32 cellular contexts compared by ENCODE assay signal in genomic region chr7:92366730-92367129, GRCh38.
DNase-seq lines count a peak whose midpoint lies in the region; ATAC-seq and TF ChIP-seq lines count a peak whose summit lies in the region.
"Had no signal": no experiment of that assay in that cellular context is flagged by ENCODE, and none has a peak within 500 bp of the region (broad histone marks: within the 10 kb centered on the region; RNA-seq: fewer than 3 reads in every experiment).

No MANE protein-coding gene starts in this region.

- H3K36me3 ChIP-seq in vagina = peaks cover 0 to 15% of the 10 kb centered on the region in 2 donors
- H3K36me3 ChIP-seq: MG63 had no signal

- peak overlapping the region; percentile 6 for H3K27ac Mint-ChIP-seq in central memory CD8-positive, alpha-beta T cell (ENCODE audit: low read depth)
- H3K27ac Mint-ChIP-seq: activated CD4-positive, alpha-beta memory T cell treated with anti-CD3 and anti-CD28 coated beads, Interleukin-2, amount 10 ng/mL, durations not matched to agents 7 days and 5 days; activated naive CD4-positive, alpha-beta T cell treated with anti-CD3 and anti-CD28 coated beads, Interleukin-2, amount 50 U/mL, for 72 hours; IgD-negative memory B cell; memory B cell; stimulated activated effector memory CD8-positive, alpha-beta T cell treated with anti-CD3 and anti-CD28 coated beads, Interleukin-12 subunit alpha, Interleukin-12 subunit beta, amount 100 ng/mL, for 72 hours had no signal

- H3K36me3 Mint-ChIP-seq in central memory CD8-positive, alpha-beta T cell (ENCODE audit: insufficient read depth) = peaks cover 11% of the 10 kb centered on the region

- no peaks in the 10 kb centered on the region for H3K4me1 Mint-ChIP-seq in central memory CD8-positive, alpha-beta T cell
- H3K4me1 Mint-ChIP-seq: activated CD4-positive, alpha-beta memory T cell treated with anti-CD3 and anti-CD28 coated beads, Interleukin-2, amount 10 ng/mL, durations not matched to agents 7 days and 5 days; IgD-negative memory B cell; memory B cell; stimulated activated effector memory CD8-positive, alpha-beta T cell treated with anti-CD3 and anti-CD28 coated beads, Interleukin-12 subunit alpha, Interleukin-12 subunit beta, amount 100 ng/mL, for 72 hours had no signal

- H3K27me3 ChIP-seq in vagina = no peaks in the 10 kb centered on the region
- H3K27me3 ChIP-seq: ascending aorta, gastroesophageal sphincter, MG63, Peyer's patch, right lobe of liver, SJSA1, upper lobe of right lung had no signal

- no peak for TF ChIP-seq POLR2A in vagina (IDR thresholded peaks at IDR 0.05)

- H3K4me1 ChIP-seq in vagina = no peaks in the 10 kb centered on the region
- H3K4me1 ChIP-seq: ascending aorta, gastroesophageal sphincter, Peyer's patch, right lobe of liver, SJSA1, upper lobe of right lung had no signal

- H3K9me3 Mint-ChIP-seq in central memory CD8-positive, alpha-beta T cell = no peaks in the 10 kb centered on the region
- H3K9me3 Mint-ChIP-seq: activated CD4-positive, alpha-beta memory T cell treated with anti-CD3 and anti-CD28 coated beads, Interleukin-2, amount 10 ng/mL, durations not matched to agents 7 days and 5 days; activated naive CD4-positive, alpha-beta T cell treated with anti-CD3 and anti-CD28 coated beads, Interleukin-2, amount 50 U/mL, for 72 hours; IgD-negative memory B cell; memory B cell; stimulated activated effector memory CD8-positive, alpha-beta T cell treated with anti-CD3 and anti-CD28 coated beads, Interleukin-12 subunit alpha, Interleukin-12 subunit beta, amount 100 ng/mL, for 72 hours had no signal

- H3K4me3 Mint-ChIP-seq in central memory CD8-positive, alpha-beta T cell = no peak overlapping the region
- H3K4me3 Mint-ChIP-seq: activated CD4-positive, alpha-beta memory T cell treated with anti-CD3 and anti-CD28 coated beads, Interleukin-2, amount 10 ng/mL, durations not matched to agents 7 days and 5 days; IgD-negative memory B cell; memory B cell; stimulated activated effector memory CD8-positive, alpha-beta T cell treated with anti-CD3 and anti-CD28 coated beads, Interleukin-12 subunit alpha, Interleukin-12 subunit beta, amount 100 ng/mL, for 72 hours had no signal

- H3K4me3 ChIP-seq in vagina = no peak overlapping the region
- H3K4me3 ChIP-seq: ascending aorta, gastroesophageal sphincter, MG63, Peyer's patch, right lobe of liver, SJSA1, upper lobe of right lung had no signal

- ATAC-seq in central memory CD8-positive, alpha-beta T cell (replicated peaks; ENCODE audit: extremely low read depth, poor library complexity, severe bottlenecking) = no peak
- no peak for ATAC-seq in HG03571 (IDR thresholded peaks at IDR 0.05; ENCODE audit: unreplicated experiment)
- ATAC-seq in GM19023 (IDR thresholded peaks at IDR 0.05; ENCODE audit: unreplicated experiment) = no peak
- ATAC-seq: activated naive CD4-positive, alpha-beta T cell treated with anti-CD3 and anti-CD28 coated beads, Interleukin-2, amount 50 U/mL, for 72 hours; gastroesophageal sphincter; left lobe of liver; right lobe of liver; stimulated activated effector memory CD8-positive, alpha-beta T cell treated with anti-CD3 and anti-CD28 coated beads, Interleukin-12 subunit alpha, Interleukin-12 subunit beta, amount 100 ng/mL, for 72 hours; upper lobe of right lung had no signal

- no peaks in the 10 kb centered on the region for H3K9me3 ChIP-seq in vagina
- H3K9me3 ChIP-seq: ascending aorta, gastroesophageal sphincter, MG63, Peyer's patch, right lobe of liver, SJSA1, upper lobe of right lung had no signal

- no peak overlapping the region for H3K27ac ChIP-seq in vagina
- H3K27ac ChIP-seq: ascending aorta, C4-2B, epithelial cell of prostate, gastroesophageal sphincter, Peyer's patch, right lobe of liver, SJSA1, upper lobe of right lung had no signal

- DNase-seq in EH (ENCODE audit: low read depth) (peak; percentile 73), RPMI7951 (ENCODE audit: low read depth) (peak; percentile 14), iris pigment epithelial cell (ENCODE audit: low read depth) (peak; percentile 25), vagina (ENCODE audit: extremely low spot score in 2 of 2) (no peak)
- DNase-seq in central memory CD8-positive, alpha-beta T cell (ENCODE audit: low spot score in 2 of 2) = no peak
- no peak for DNase-seq in stimulated activated CD8-positive, alpha-beta memory T cell treated with anti-CD3 and anti-CD28 coated beads, Interleukin-4, amount 100 ng/mL, for 48 hours
- DNase-seq: activated CD4-positive, alpha-beta memory T cell treated with anti-CD3 and anti-CD28 coated beads, Interleukin-2, amount 10 ng/mL, durations not matched to agents 7 days and 5 days; activated CD4-positive, alpha-beta T cell treated with anti-CD3 and anti-CD28 coated beads for 1 hour; activated CD8-positive, alpha-beta memory T cell treated with anti-CD3 and anti-CD28 coated beads, Interleukin-2, amount 50 U/mL, for 48 hours; effector CD8-positive, alpha-beta T cell; H7; hippocampal formation; MG63; NCI-H2081; NCI-H345; Peyer's patch; right lobe of liver; stimulated activated CD4-positive, alpha-beta T cell treated with anti-CD3 and anti-CD28 coated beads, Interleukin-12 subunit alpha, Interleukin-12 subunit beta, amount 100 ng/mL, for 4 hours; stimulated activated CD4-positive, alpha-beta T cell treated with anti-CD3 and anti-CD28 coated beads, Interleukin-4, amount 100 ng/mL, for 1 hour; upper lobe of right lung had no signal

- H3K27me3 Mint-ChIP-seq in central memory CD8-positive, alpha-beta T cell = no peaks in the 10 kb centered on the region
- H3K27me3 Mint-ChIP-seq: activated CD4-positive, alpha-beta memory T cell treated with anti-CD3 and anti-CD28 coated beads, Interleukin-2, amount 10 ng/mL, durations not matched to agents 7 days and 5 days; IgD-negative memory B cell; memory B cell had no signal

- no peak for TF ChIP-seq CTCF in vagina (IDR thresholded peaks at IDR 0.05)

- intact Hi-C loops in vagina (cut with DNase I) = no loop called here

Comparison
In these comparisons a context has a peak if more than half of its experiments do, and no peak if none do; other contexts are left out.
1. DNase-seq: peak in EH (single experiment), RPMI7951 (single experiment) and iris pigment epithelial cell (single experiment); none in central memory CD8-positive, alpha-beta T cell (0 of 2), vagina (0 of 2) and stimulated activated CD8-positive, alpha-beta memory T cell treated with anti-CD3 and anti-CD28 coated beads, Interleukin-4, amount 100 ng/mL, for 48 hours (single experiment).